10 cellular contexts compared by ENCODE assay signal in genomic region chr6:42047220-42047590, GRCh38. TPM values are rescaled to one million over a fixed set of nuclear protein-coding genes. Genes with fewer than 3 reads are reported as not detected.
DNase-seq lines count a peak whose midpoint lies in the region; TF ChIP-seq lines count a peak whose summit lies in the region.
"Had no signal": no experiment of that assay in that cellular context is flagged by ENCODE, and none has a peak within 500 bp of the region (broad histone marks: within the 10 kb centered on the region; RNA-seq: fewer than 3 reads in every experiment).

No MANE protein-coding gene starts in this region.

- peaks cover 79% of the 10 kb centered on the region for H3K4me1 Mint-ChIP-seq in activated CD4-positive, alpha-beta T cell treated with anti-CD3 and anti-CD28 coated beads, Interleukin-2, amount 10 ng/mL, durations not matched to agents 24 days and 14 days
- peaks cover 54% of the 10 kb centered on the region for H3K4me1 Mint-ChIP-seq in mesothelial cell of epicardium

- peaks cover 24% of the 10 kb centered on the region for H3K36me3 Mint-ChIP-seq in activated CD4-positive, alpha-beta T cell treated with anti-CD3 and anti-CD28 coated beads, Interleukin-2, amount 10 ng/mL, durations not matched to agents 24 days and 14 days (ENCODE audit: low read depth)
- H3K36me3 Mint-ChIP-seq in mesothelial cell of epicardium, result no peaks in the 10 kb centered on the region

- H3K4me3 ChIP-seq in astrocyte of the spinal cord (ENCODE audit: low read depth, low read length), result peak overlapping the region; percentile 83
- H3K4me3 ChIP-seq in thymus (ENCODE audit: low read length), result peak overlapping the region; percentile 99

- H3K27ac Mint-ChIP-seq in activated CD4-positive, alpha-beta T cell treated with anti-CD3 and anti-CD28 coated beads, Interleukin-2, amount 10 ng/mL, durations not matched to agents 24 days and 14 days, result peak overlapping the region; percentile 77
- H3K27ac Mint-ChIP-seq in mesothelial cell of epicardium, result peak overlapping the region; percentile 95

- DNase-seq in activated CD4-positive, alpha-beta T cell treated with anti-CD3 and anti-CD28 coated beads, Interleukin-2, amount 10 ng/mL, durations not matched to agents 24 days and 14 days, result no peak
- no peak for DNase-seq in activated CD4-positive, alpha-beta T cell treated with anti-CD3 and anti-CD28 coated beads for 1 hour
- DNase-seq in astrocyte of the spinal cord (ENCODE audit: low read depth, low spot score), result no peak
- DNase-seq in mesothelial cell of epicardium (ENCODE audit: low spot score in 2 of 2, unreplicated experiment in 2 of 2), result no peak
- no peak for DNase-seq in kidney tubule cell (ENCODE audit: low spot score)
- DNase-seq in GM13977 (ENCODE audit: low spot score), result no peak
- no peak for DNase-seq in NCI-H1092 (lab: John Stamatoyannopoulos, UW)
- DNase-seq: anterior cingulate cortex, NCI-H1092 treated with DMSO at 0.1 percent for 48 hours had no signal

- H3K36me3 ChIP-seq in thymus (ENCODE audit: control insufficient read depth, insufficient read depth), result peaks cover 30% of the 10 kb centered on the region

- H3K4me3 Mint-ChIP-seq in activated CD4-positive, alpha-beta T cell treated with anti-CD3 and anti-CD28 coated beads, Interleukin-2, amount 10 ng/mL, durations not matched to agents 24 days and 14 days, result peak overlapping the region; percentile 98
- H3K4me3 Mint-ChIP-seq in mesothelial cell of epicardium, result peak overlapping the region; percentile 97

- peaks cover 32% of the 10 kb centered on the region for H3K4me1 ChIP-seq in thymus (ENCODE audit: control insufficient read depth, insufficient read depth, low read length)

- in situ Hi-C loops in astrocyte of the spinal cord (cut with HindIII; ENCODE audit: low sequenced_read_pairs), result no loop called here
- in situ Hi-C loops in GM13977 (cut with MboI; ENCODE audit: low pct_unique_long_range_greater_than_20kb, low sequenced_read_pairs, unreplicated experiment), result loop anchor here (10.0 kb wide), 3 partner anchors 122 to 262 kb away; partner anchors contain the start of genes BYSL, MED20, PRICKLE4 and TOMM6

- WGBS in thymus, result 60% methylated on average over 4 of the region's 4 CpGs

- no peaks in the 10 kb centered on the region for H3K27me3 Mint-ChIP-seq in activated CD4-positive, alpha-beta T cell treated with anti-CD3 and anti-CD28 coated beads, Interleukin-2, amount 10 ng/mL, durations not matched to agents 24 days and 14 days
- H3K27me3 Mint-ChIP-seq in mesothelial cell of epicardium (ENCODE audit: low read depth), result no peaks in the 10 kb centered on the region

- H3K27ac ChIP-seq in thymus (ENCODE audit: low read depth), result peak overlapping the region; percentile 99

- TF ChIP-seq CTCF in astrocyte of the spinal cord (IDR thresholded peaks at IDR 0.05; ENCODE audit: low read depth, low read length) (no peak), mesothelial cell of epicardium (IDR thresholded peaks at IDR 0.05; ENCODE audit: unreplicated experiment) (no peak), GM13977 (IDR thresholded peaks at IDR 0.05; ENCODE audit: extremely low read depth, insufficient read depth, missing control alignments) (no peak)

- H3K9me3 ChIP-seq in thymus (ENCODE audit: control insufficient read depth), result no peaks in the 10 kb centered on the region

- no peaks in the 10 kb centered on the region for H3K9me3 Mint-ChIP-seq in activated CD4-positive, alpha-beta T cell treated with anti-CD3 and anti-CD28 coated beads, Interleukin-2, amount 10 ng/mL, durations not matched to agents 24 days and 14 days
- no peaks in the 10 kb centered on the region for H3K9me3 Mint-ChIP-seq in mesothelial cell of epicardium

- no peaks in the 10 kb centered on the region for H3K27me3 ChIP-seq in thymus (ENCODE audit: control insufficient read depth, insufficient read depth)

- intact Hi-C loops in activated CD4-positive, alpha-beta T cell treated with anti-CD3 and anti-CD28 coated beads, Interleukin-2, amount 10 ng/mL, durations not matched to agents 24 days and 14 days (cut with micrococcal nuclease), result no loop called here

RNA-seq across cellular contexts. Expression of gene TAF8, which starts 3.1 kb away (rescaled TPM):
- total RNA-seq in activated CD4-positive, alpha-beta T cell treated with anti-CD3 and anti-CD28 coated beads, Interleukin-2, amount 10 ng/mL, durations not matched to agents 24 days and 14 days, result 38.1 and 38.7 TPM in 2 replicates
- 32.1 to 38.9 TPM (median 36.5 TPM) in 3 replicates for total RNA-seq in mesothelial cell of epicardium
- 13.0 TPM for polyA plus RNA-seq in thymus
